ENCODE assay signal across 23 cellular contexts in genomic region chr18:5747678-5748077, GRCh38.
"Had no signal": no experiment of that assay in that cellular context is flagged by ENCODE, and none has a peak within 500 bp of the region (broad histone marks: within the 10 kb centered on the region; RNA-seq: fewer than 3 reads in every experiment).

No MANE protein-coding gene starts in this region.

- H3K27ac ChIP-seq: neural progenitor cell, psoas muscle, sigmoid colon, spleen, testis, tibial artery had no signal

- ATAC-seq: effector memory CD8-positive, alpha-beta T cell; left lobe of liver; mucosa of descending colon; psoas muscle; right cardiac atrium; stimulated activated memory B cell treated with anti-CD40 and anti-IgM and Interleukin-4, amounts not matched to agents 10 μg/mL and 1 μg/mL and 100 μg/mL, for 72 hours; stimulated activated naive CD8-positive, alpha-beta T cell treated with anti-CD3 and anti-CD28 coated beads, Interleukin-15, Interleukin-2, amounts not matched to agents 100 U/mL and 50 U/mL, for 24 hours had no signal

- H3K27me3 ChIP-seq: neural progenitor cell, sigmoid colon, spleen, testis, tibial artery had no signal

- H3K27me3 Mint-ChIP-seq: effector memory CD8-positive, alpha-beta T cell; naive B cell; stimulated activated memory B cell treated with anti-CD40 and anti-IgM and Interleukin-4, amounts not matched to agents 10 μg/mL and 1 μg/mL and 100 μg/mL, for 72 hours had no signal

- H3K9me3 ChIP-seq: mucosa of descending colon, psoas muscle, sigmoid colon, spleen, testis, tibial artery had no signal

- H3K9me3 Mint-ChIP-seq: nephron; neural progenitor cell; stimulated activated memory B cell treated with anti-CD40 and anti-IgM and Interleukin-4, amounts not matched to agents 10 μg/mL and 1 μg/mL and 100 μg/mL, for 72 hours; type B pancreatic cell had no signal

- H3K27ac Mint-ChIP-seq: effector memory CD8-positive, alpha-beta T cell; mesothelial cell of epicardium; naive B cell; nephron; stimulated activated memory B cell treated with anti-CD40 and anti-IgM and Interleukin-4, amounts not matched to agents 10 μg/mL and 1 μg/mL and 100 μg/mL, for 72 hours; type B pancreatic cell had no signal

- H3K4me3 ChIP-seq: mucosa of descending colon, neural progenitor cell, psoas muscle, sigmoid colon, spleen, testis, tibial artery had no signal

- H3K9ac ChIP-seq: neural progenitor cell had no signal

- H3K4me3 Mint-ChIP-seq: effector memory CD8-positive, alpha-beta T cell; mesothelial cell of epicardium; naive B cell; nephron; neural progenitor cell; stimulated activated memory B cell treated with anti-CD40 and anti-IgM and Interleukin-4, amounts not matched to agents 10 μg/mL and 1 μg/mL and 100 μg/mL, for 72 hours; type B pancreatic cell had no signal

- H3K36me3 ChIP-seq: neural progenitor cell, sigmoid colon, spleen, tibial artery had no signal

- H3K4me1 ChIP-seq: neural progenitor cell, psoas muscle, sigmoid colon, spleen, testis, tibial artery had no signal

- H3K4me1 Mint-ChIP-seq: mesothelial cell of epicardium; naive B cell; nephron; stimulated activated memory B cell treated with anti-CD40 and anti-IgM and Interleukin-4, amounts not matched to agents 10 μg/mL and 1 μg/mL and 100 μg/mL, for 72 hours had no signal

- DNase-seq: cortex of kidney; effector memory CD8-positive, alpha-beta T cell; erythroblast; mesenchymal stem cell; mucosa of descending colon; naive B cell; nucleus accumbens; posterior cingulate gyrus; psoas muscle; right cardiac atrium; sigmoid colon; spleen; stimulated activated CD4-positive, alpha-beta T cell treated with anti-CD3 and anti-CD28 coated beads, Interleukin-4, amount 100 ng/mL, for 4 hours; stimulated activated naive CD8-positive, alpha-beta T cell treated with anti-CD3 and anti-CD28 coated beads, Interleukin-15, Interleukin-2, amounts not matched to agents 100 U/mL and 50 U/mL, for 24 hours; substantia nigra; testis; tibial artery had no signal

- H3K36me3 Mint-ChIP-seq: mesothelial cell of epicardium; naive B cell; neural progenitor cell; stimulated activated memory B cell treated with anti-CD40 and anti-IgM and Interleukin-4, amounts not matched to agents 10 μg/mL and 1 μg/mL and 100 μg/mL, for 72 hours; type B pancreatic cell had no signal
